8 cellular contexts compared by ENCODE assay signal in the genomic region with DNA sequence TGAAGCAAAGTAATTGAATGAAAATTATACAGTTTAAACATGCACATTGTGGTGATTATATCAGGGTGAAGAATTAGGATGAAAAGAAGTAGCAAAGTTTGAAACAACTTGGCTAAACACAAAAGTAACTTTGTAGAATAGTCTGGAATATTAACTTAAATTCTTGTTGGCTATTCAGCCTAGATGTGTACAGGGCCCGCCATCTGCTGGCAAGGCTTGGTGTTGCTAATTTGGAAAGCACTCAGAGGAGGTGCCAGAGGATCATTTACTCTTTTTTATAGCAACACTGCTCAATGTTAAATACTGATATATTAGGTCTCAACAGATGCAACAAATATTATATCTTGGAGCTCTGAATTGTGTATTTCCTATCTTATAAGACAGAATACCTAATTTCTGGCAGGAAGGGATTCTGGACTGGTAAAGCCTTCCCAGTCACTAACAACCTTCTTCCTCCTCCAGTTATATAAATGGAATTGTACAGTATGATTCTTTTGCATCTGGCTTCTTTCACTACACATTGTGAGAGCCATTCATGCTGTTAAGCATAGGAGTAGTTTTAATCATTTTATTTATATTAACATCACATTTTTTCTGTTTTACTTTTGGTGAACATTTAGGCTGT. TPM values are rescaled to one million over a fixed set of nuclear protein-coding genes. Genes with fewer than 3 reads are reported as not detected.
A peak's percentile ranks its signal among the peaks of the same experiment; 100 is the strongest.
DNase-seq lines count a peak whose midpoint lies in the region; ATAC-seq, FAIRE-seq and TF ChIP-seq lines count a peak whose summit lies in the region.

No MANE protein-coding gene starts in this region.

- no peak overlapping the region for H3K4me3 ChIP-seq in MG63

- no peaks in the 10 kb centered on the region for H3K27me3 ChIP-seq in MG63

- DNase-seq in D721Med (ENCODE audit: insufficient read length, low spot score) (peak; percentile 23), MG63 (peak; percentile 67), T follicular helper cell (ENCODE audit: low read depth) (peak; percentile 34), amniotic stem cell (lab: John Stamatoyannopoulos, UW) (peak; percentile 50), left ventricle myocardium superior (peak; percentile 89), retina (peak; percentile 31), cortex of kidney (lab: John Stamatoyannopoulos, UW) (no peak)

- H3K36me3 ChIP-seq in MG63 = peaks cover 2% of the 10 kb centered on the region; the same call in 1 of the 2 replicates

- intact Hi-C loops in left ventricle myocardium superior (cut with micrococcal nuclease) = loop anchor here (2.0 kb wide), 1 partner anchor 108 kb away; a partner anchor contains a TSS

- peak; percentile 78 for ATAC-seq in GM21576 (IDR thresholded peaks at IDR 0.05; ENCODE audit: unreplicated experiment)
- peak; percentile 86 for ATAC-seq in left ventricle myocardium superior

- peak; percentile 66 for FAIRE-seq in D721Med (lab: Jason Lieb, UNC)

- peak; percentile 96 for TF ChIP-seq CTCF in D721Med (IDR thresholded peaks at IDR 0.05; ENCODE audit: insufficient read depth, missing control alignments)

- no peaks in the 10 kb centered on the region for H3K9me3 ChIP-seq in MG63

RNA-seq across cellular contexts. Expression of a gene that starts 36.1 kb away (rescaled TPM):
- total RNA-seq in MG63 (2014; rRNA removed; shearing (Covaris generic); ENCODE audit: low replicate concordance) = 6.7 and 12.2 TPM in 2 replicates
- total RNA-seq in left ventricle myocardium superior = 10.1 TPM

RNA-seq across cellular contexts. Expression of a gene that starts 38.0 kb away (rescaled TPM):
- 14.3 and 32.9 TPM in 2 replicates for total RNA-seq in MG63 (2014; rRNA removed; shearing (Covaris generic); ENCODE audit: low replicate concordance)
- total RNA-seq in left ventricle myocardium superior = 24.4 TPM
